33 cellular contexts compared by ENCODE assay signal in genomic region chr16:8630205-8630953, GRCh38. TPM values are rescaled to one million over a fixed set of nuclear protein-coding genes. Genes with fewer than 3 reads are reported as not detected.
"Had no signal": no experiment of that assay in that cellular context is flagged by ENCODE, and none has a peak within 500 bp of the region (broad histone marks: within the 10 kb centered on the region; RNA-seq: fewer than 3 reads in every experiment).

No MANE protein-coding gene starts in this region.

- DNase-seq: colonic mucosa; dermis blood vessel endothelial cell; effector memory CD4-positive, alpha-beta T cell; erythroblast; esophagus squamous epithelium; foreskin melanocyte; glutamatergic neuron; heart right ventricle; hippocampal formation; left cardiac atrium; left lung; mesenchymal stem cell; mucosa of descending colon; naive B cell; nucleus accumbens; ovary; posterior cingulate gyrus; stimulated activated CD4-positive, alpha-beta T cell treated with anti-CD3 and anti-CD28 coated beads, Interleukin-15, amount 100 ng/mL, for 24 hours; stimulated activated CD4-positive, alpha-beta T cell treated with anti-CD3 and anti-CD28 coated beads, Interleukin-2, amount 100 ng/mL, for 48 hours; stimulated activated naive B cell treated with anti-CD40 and anti-IgM and Interleukin-4, amounts not matched to agents 10 μg/mL and 1 μg/mL and 100 μg/mL, for 72 hours; transverse colon had no signal

- H3K27me3 Mint-ChIP-seq: naive B cell; natural killer cell treated with Interleukin-12 subunit alpha and Interleukin-12 subunit beta and Interleukin-15 and Interleukin-18, amount 100 ng/mL, for 72 hours; stimulated activated naive B cell treated with anti-CD40 and anti-IgM and Interleukin-4, amounts not matched to agents 10 μg/mL and 1 μg/mL and 100 μg/mL, for 72 hours; stimulated activated naive CD8-positive, alpha-beta T cell treated with anti-CD3 and anti-CD28 coated beads, Interleukin-15, Interleukin-2, amounts not matched to agents 100 ng/mL and 50 ng/mL, for 24 hours had no signal

- H3K27ac Mint-ChIP-seq: mesothelial cell of epicardium; natural killer cell treated with Interleukin-12 subunit alpha and Interleukin-12 subunit beta and Interleukin-15 and Interleukin-18, amount 100 ng/mL, for 72 hours; stimulated activated naive B cell treated with anti-CD40 and anti-IgM and Interleukin-4, amounts not matched to agents 10 μg/mL and 1 μg/mL and 100 μg/mL, for 72 hours; stimulated activated naive CD8-positive, alpha-beta T cell treated with anti-CD3 and anti-CD28 coated beads, Interleukin-15, Interleukin-2, amounts not matched to agents 100 ng/mL and 50 ng/mL, for 24 hours had no signal

- H3K9me3 Mint-ChIP-seq: mesothelial cell of epicardium; naive B cell; natural killer cell treated with Interleukin-12 subunit alpha and Interleukin-12 subunit beta and Interleukin-15 and Interleukin-18, amount 100 ng/mL, for 72 hours; neural crest cell; stimulated activated naive B cell treated with anti-CD40 and anti-IgM and Interleukin-4, amounts not matched to agents 10 μg/mL and 1 μg/mL and 100 μg/mL, for 72 hours; stimulated activated naive CD8-positive, alpha-beta T cell treated with anti-CD3 and anti-CD28 coated beads, Interleukin-15, Interleukin-2, amounts not matched to agents 100 ng/mL and 50 ng/mL, for 24 hours had no signal

- H3K4me3 Mint-ChIP-seq: mesothelial cell of epicardium; naive B cell; natural killer cell treated with Interleukin-12 subunit alpha and Interleukin-12 subunit beta and Interleukin-15 and Interleukin-18, amount 100 ng/mL, for 72 hours; neural crest cell; stimulated activated naive B cell treated with anti-CD40 and anti-IgM and Interleukin-4, amounts not matched to agents 10 μg/mL and 1 μg/mL and 100 μg/mL, for 72 hours; stimulated activated naive CD8-positive, alpha-beta T cell treated with anti-CD3 and anti-CD28 coated beads, Interleukin-15, Interleukin-2, amounts not matched to agents 100 ng/mL and 50 ng/mL, for 24 hours had no signal

- H3K4me1 Mint-ChIP-seq: mesothelial cell of epicardium had no signal

RNA-seq across cellular contexts. Expression of gene TMEM114, which starts 40.1 kb away (rescaled TPM):
- total RNA-seq: chondrocyte; colonic mucosa; dermis blood vessel endothelial cell; esophagus squamous epithelium; kidney epithelial cell; left cardiac atrium; left lung; lower leg skin; lung microvascular endothelial cell; mesothelial cell of epicardium; natural killer cell treated with Interleukin-12 subunit alpha and Interleukin-12 subunit beta and Interleukin-15 and Interleukin-18, amount 100 ng/mL, for 72 hours; neural crest cell; ovary; right atrium auricular region; suprapubic skin; transverse colon; ureter; vagina had no signal
